Comparison of ENCODE assay signal across 15 cellular contexts in the genomic region with DNA sequence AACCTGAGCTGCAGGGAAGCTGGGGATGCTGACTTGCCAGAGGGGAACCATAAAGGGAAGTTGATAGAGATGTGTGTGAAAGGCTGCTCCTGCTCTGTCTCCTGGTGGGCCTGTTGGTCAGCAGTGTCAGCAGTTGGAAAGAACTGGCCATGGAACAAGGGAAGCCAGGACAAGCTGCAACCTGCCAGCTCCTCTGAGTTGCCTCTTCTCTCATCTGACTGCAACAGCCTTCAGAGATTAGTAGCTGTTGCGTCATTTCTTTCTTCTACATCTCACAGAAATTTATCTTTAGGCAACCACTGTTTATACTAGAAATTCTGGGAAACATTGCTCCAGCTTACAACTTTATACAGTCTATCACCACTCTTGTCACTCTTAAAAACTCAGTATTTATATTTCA.
DNase-seq lines count a peak whose midpoint lies in the region; ATAC-seq, FAIRE-seq and TF ChIP-seq lines count a peak whose summit lies in the region.
"Had no signal": no experiment of that assay in that cellular context is flagged by ENCODE, and none has a peak within 500 bp of the region (broad histone marks: within the 10 kb centered on the region; RNA-seq: fewer than 3 reads in every experiment).

No MANE protein-coding gene starts in this region.

- no peaks in the 10 kb centered on the region for H3K9me2 ChIP-seq in SU-DHL-6 (replicated peaks; ENCODE audit: insufficient read depth, low read length)

- H3K4me2 ChIP-seq in SU-DHL-6 (ENCODE audit: low read depth, low read length, poor library complexity, severe bottlenecking): no peak overlapping the region

- H3K27ac ChIP-seq in left ventricle myocardium inferior (replicated peaks) (no peak overlapping the region), SU-DHL-6 (ENCODE audit: low read depth, low read length) (no peak overlapping the region), caudate nucleus (ENCODE audit: low read depth, low read length) (no peak overlapping the region)
- H3K27ac ChIP-seq: heart right ventricle had no signal

- TF ChIP-seq CTCF in left ventricle myocardium inferior (IDR thresholded peaks at IDR 0.05; ENCODE audit: borderline replicate concordance) (no peak), SU-DHL-6 (IDR thresholded peaks at IDR 0.05; ENCODE audit: insufficient read depth, low read length, poor library complexity, severe bottlenecking) (no peak), fibroblast of villous mesenchyme (IDR thresholded peaks at IDR 0.05; ENCODE audit: insufficient read depth, low read depth, low read length) (no peak)

- H3K9me3 ChIP-seq in left ventricle myocardium inferior (replicated peaks) (peaks cover 1% of the 10 kb centered on the region), SU-DHL-6 (ENCODE audit: insufficient read depth, low read length) (no peaks in the 10 kb centered on the region)
- H3K9me3 ChIP-seq: BE2C, heart right ventricle had no signal

- H3K79me2 ChIP-seq in SU-DHL-6 (ENCODE audit: insufficient read depth, low read length): no peaks in the 10 kb centered on the region

- H3K4me3 ChIP-seq in left ventricle myocardium inferior (no peak overlapping the region), SU-DHL-6 (ENCODE audit: insufficient read depth, low read length, poor library complexity, severe bottlenecking) (no peak overlapping the region), fibroblast of villous mesenchyme (ENCODE audit: low read depth, low read length) (no peak overlapping the region)
- H3K4me3 ChIP-seq: heart right ventricle had no signal

- H3K4me1 ChIP-seq in left ventricle myocardium inferior: no peaks in the 10 kb centered on the region
- H3K4me1 ChIP-seq: BE2C, heart right ventricle had no signal

- no peak for FAIRE-seq in GM19239 (lab: Jason Lieb, UNC)

- DNase-seq in left ventricle myocardium superior (peak; percentile 20), left ventricle myocardium inferior (no peak), fibroblast of villous mesenchyme (ENCODE audit: low read depth) (peak; percentile 58), NCI-H1694 (lab: John Stamatoyannopoulos, UW) (no peak), NCI-H82 (lab: John Stamatoyannopoulos, UW) (no peak), caudate nucleus (lab: John Stamatoyannopoulos, UW) (no peak), GM19239 (ENCODE audit: insufficient read length, low spot score) (no peak)
- DNase-seq: activated CD8-positive, alpha-beta memory T cell treated with anti-CD3 and anti-CD28 coated beads, Interleukin-2, amount 50 U/mL, for 4 hours; activated naive CD8-positive, alpha-beta T cell treated with anti-CD3 and anti-CD28 coated beads, Interleukin-2, amount 10 ng/mL, durations not matched to agents 7 days and 5 days; BE2C; EL; NCI-H2029 had no signal

- H2AFZ ChIP-seq in SU-DHL-6 (ENCODE audit: low read depth, low read length, severe bottlenecking): peak overlapping the region; percentile 26

- peak; percentile 38 for ATAC-seq in left ventricle myocardium superior
- ATAC-seq: stimulated activated memory B cell treated with anti-CD40 and anti-IgM and Interleukin-4, amounts not matched to agents 10 μg/mL and 1 μg/mL and 100 μg/mL, for 72 hours had no signal

- intact Hi-C loops in left ventricle myocardium superior (cut with micrococcal nuclease): no loop called here
- intact Hi-C loops in left ventricle myocardium inferior (cut with micrococcal nuclease): no loop called here

- H3K36me3 ChIP-seq in left ventricle myocardium inferior: no peaks in the 10 kb centered on the region
- H3K36me3 ChIP-seq in SU-DHL-6 (ENCODE audit: low read length): no peaks in the 10 kb centered on the region
- H3K36me3 ChIP-seq: BE2C, heart right ventricle had no signal

- no peaks in the 10 kb centered on the region for H3F3A ChIP-seq in SU-DHL-6 (ENCODE audit: insufficient read depth)

- no peaks in the 10 kb centered on the region for H4K20me1 ChIP-seq in SU-DHL-6 (ENCODE audit: low read depth, low read length)

- no peak overlapping the region for H3K9ac ChIP-seq in SU-DHL-6 (ENCODE audit: low read length)

- H3K27me3 ChIP-seq in left ventricle myocardium inferior (ENCODE audit: low read depth): no peaks in the 10 kb centered on the region
- no peaks in the 10 kb centered on the region for H3K27me3 ChIP-seq in SU-DHL-6 (ENCODE audit: low read length)
- H3K27me3 ChIP-seq: BE2C, heart right ventricle had no signal

Comparison
In these comparisons a context has a peak if more than half of its experiments do, and no peak if none do; other contexts are left out.
1. DNase-seq: peak in left ventricle myocardium superior (single experiment) and fibroblast of villous mesenchyme (single experiment); none in left ventricle myocardium inferior (single experiment), NCI-H1694 (single experiment), NCI-H82 (single experiment), caudate nucleus (0 of 61) and GM19239 (single experiment).